ENCODE assay signal across 8 cellular contexts in the genomic region with DNA sequence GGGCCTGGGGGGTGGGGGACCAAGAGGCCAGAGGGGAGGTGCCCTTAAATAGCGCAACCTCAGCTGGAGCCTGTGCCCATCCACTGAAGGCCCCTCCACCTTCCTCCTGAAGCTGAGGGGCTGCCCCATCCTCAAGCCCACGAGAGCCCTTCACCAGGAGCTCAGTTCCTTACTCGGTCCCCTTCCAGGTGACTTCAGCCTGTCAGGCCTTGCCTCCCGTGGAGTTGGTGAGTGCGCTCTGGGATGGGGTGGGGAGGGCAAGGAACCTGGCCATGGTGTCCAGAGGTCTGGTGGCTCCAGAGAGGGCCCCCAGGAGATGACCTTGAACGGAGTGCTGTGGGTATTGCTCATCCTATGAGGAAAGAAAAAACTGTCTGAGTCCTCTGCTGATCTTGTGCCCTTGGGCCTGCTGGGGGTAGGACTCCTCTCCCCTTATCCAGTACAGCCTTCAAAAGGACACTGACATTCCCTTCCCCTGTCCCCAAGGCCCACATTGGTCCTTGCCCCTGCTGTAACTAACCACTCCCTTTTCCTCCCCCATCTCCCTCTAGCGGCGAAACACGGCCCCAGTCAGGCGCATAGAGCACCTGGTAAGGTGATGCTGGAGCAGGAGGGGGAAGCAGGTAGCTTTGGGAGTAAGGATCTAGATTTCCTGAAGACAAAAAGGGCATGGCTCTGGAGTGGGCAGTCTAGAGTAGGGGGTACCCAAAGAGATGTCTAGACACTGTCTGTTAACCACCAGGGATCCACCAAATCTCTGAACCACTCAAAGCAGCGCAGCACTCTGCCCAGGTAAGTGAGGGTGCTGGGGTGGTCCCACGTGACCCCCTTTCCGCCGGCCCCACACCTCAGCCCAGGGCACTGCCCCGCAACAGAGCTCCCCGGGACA. TPM values are rescaled to one million over a fixed set of nuclear protein-coding genes. Genes with fewer than 3 reads are reported as not detected.
DNase-seq lines count a peak whose midpoint lies in the region; ATAC-seq, FAIRE-seq and TF ChIP-seq lines count a peak whose summit lies in the region.

No MANE protein-coding gene starts in this region.

- H3K9me1 ChIP-seq in keratinocyte (ENCODE audit: control insufficient read depth, extremely low read depth, insufficient read depth, low read length), result peaks cover 3% of the 10 kb centered on the region

- H3K4me3 ChIP-seq in LNCaP clone FGC (ENCODE audit: low read depth, low read length) (peak overlapping the region; percentile 69), WI38 (ENCODE audit: low read depth, low read length) (0 out of 2 replicates have a peak overlapping the region, but pooled peaks have one; percentile 14), keratinocyte (ENCODE audit: control insufficient read depth in 2 of 3, extremely low read depth in 1 of 3, insufficient read depth in 2 of 3, low read depth in 1 of 3, low read length in 3 of 3) (peak overlapping the region; percentile 54 to 90 (median 85))

- TF ChIP-seq CTCF in LNCaP clone FGC (IDR thresholded peaks at IDR 0.05; ENCODE audit: control insufficient read depth, extremely low read depth, insufficient read depth) (peak; percentile 89), WI38 (IDR thresholded peaks at IDR 0.05; ENCODE audit: low read depth, low read length) (peak; percentile 71), keratinocyte (optimal IDR thresholded peaks at IDR 0.05 in 1 of 3, IDR thresholded peaks at IDR 0.05 in 1 of 3, conservative IDR thresholded peaks at IDR 0.05 in 1 of 3; ENCODE audit: extremely low read depth in 1 of 3, insufficient read depth in 2 of 3, low read length in 3 of 3) (peak in 2 of 3 experiments; percentile 90 to 99)

- peak overlapping the region; percentile 79 for H3K4me2 ChIP-seq in keratinocyte (ENCODE audit: control insufficient read depth, extremely low read depth, insufficient read depth, low read depth, low read length)

- dilution Hi-C loops in keratinocyte (cut with MboI; ENCODE audit: extremely low pct_ligation_motif_present, low sequenced_read_pairs), result no loop called here

- peak; percentile 63 for FAIRE-seq in keratinocyte (lab: Jason Lieb, UNC)

- H3K9ac ChIP-seq in keratinocyte (ENCODE audit: control insufficient read depth, extremely low read depth, insufficient read depth, low read length), result peak overlapping the region; percentile 84

- peak; percentile 77 for DNase-seq in DMS53 treated with DMSO at 0.1 percent for 48 hours (lab: John Stamatoyannopoulos, UW; ENCODE audit: unreplicated experiment)
- DNase-seq in LNCaP clone FGC (ENCODE audit: low read depth), result peak; percentile 71
- DNase-seq in caudate nucleus (lab: John Stamatoyannopoulos, UW), result peak in 47 of 61 donors; percentile 13 to 73 (median 47)
- no peak for DNase-seq in keratinocyte (ENCODE audit: low read depth, low spot score)
- DNase-seq in stimulated activated CD4-positive, alpha-beta T cell treated with anti-CD3 and anti-CD28 coated beads, Interleukin-12 subunit alpha, Interleukin-12 subunit beta, amount 100 ng/mL, for 48 hours (ENCODE audit: low read depth in 2 of 3, low spot score in 1 of 3), result peak; percentile 21 to 41 (median 39)
- no peak for DNase-seq in AML-193 (lab: John Stamatoyannopoulos, UW)

- no peaks in the 10 kb centered on the region for H3K79me2 ChIP-seq in keratinocyte (ENCODE audit: control insufficient read depth, insufficient read depth, low read length)

- no peaks in the 10 kb centered on the region for H4K20me1 ChIP-seq in keratinocyte (ENCODE audit: control insufficient read depth, extremely low read depth, insufficient read depth, low read length)

- no peak for ATAC-seq in GM18861 (IDR thresholded peaks at IDR 0.05; ENCODE audit: unreplicated experiment)

- H3K9me3 ChIP-seq in keratinocyte (ENCODE audit: control insufficient read depth, low read depth, low read length), result no peaks in the 10 kb centered on the region

- H3K4me1 ChIP-seq in keratinocyte (ENCODE audit: control insufficient read depth, extremely low read depth, insufficient read depth, low read length), result peaks cover 32% of the 10 kb centered on the region

- no peaks in the 10 kb centered on the region for H3K27me3 ChIP-seq in keratinocyte (ENCODE audit: control insufficient read depth, extremely low read depth, insufficient read depth, low read length)

- H3K36me3 ChIP-seq in keratinocyte (ENCODE audit: control insufficient read depth in 2 of 2, extremely low read depth in 1 of 2, insufficient read depth in 2 of 2, low read length in 2 of 2), result peaks cover 0 to 3% of the 10 kb centered on the region in 2 experiments

- peak overlapping the region; percentile 94 for H2AFZ ChIP-seq in keratinocyte (ENCODE audit: control insufficient read depth, low read length)

- peak overlapping the region; percentile 98 for H3K27ac ChIP-seq in caudate nucleus (ENCODE audit: low read depth, low read length)
- peak overlapping the region; percentile 86 for H3K27ac ChIP-seq in keratinocyte (ENCODE audit: control insufficient read depth, insufficient read depth, low read length)

RNA-seq across cellular contexts. Expression of a gene that starts 3.6 kb away (rescaled TPM):
- polyA plus RNA-seq in keratinocyte, result 0.72 to 1.1 TPM (median 0.80 TPM) in 3 replicates
- not detected for polyA plus RNA-seq in keratinocyte (2011; ENCODE audit: low read depth)
- 0.63 and 1.3 TPM in 2 replicates for polyA plus RNA-seq in keratinocyte (2011; cell fraction: cytosol; rRNA removed)
- polyA plus RNA-seq in keratinocyte (2011; cell fraction: nucleus; rRNA removed), result 7.0 and 12.7 TPM in 2 replicates
- polyA plus RNA-seq in keratinocyte (2012; ENCODE audit: low replicate concordance), result 0.89 and 2.3 TPM in 2 replicates
- polyA minus RNA-seq in keratinocyte, result 1.9 to 7.2 TPM (median 3.0 TPM) in 3 replicates
- 6.9 TPM for polyA minus RNA-seq in keratinocyte (2011; cell fraction: cytosol; rRNA and poly(A)+ RNA removed)
- polyA minus RNA-seq in keratinocyte (2011; cell fraction: nucleus; rRNA and poly(A)+ RNA removed), result 4.9 and 5.1 TPM in 2 replicates

RNA-seq across cellular contexts. Expression of a gene that starts 25.7 kb away (rescaled TPM):
- 27.5 to 34.2 TPM (median 32.4 TPM) in 3 replicates for polyA plus RNA-seq in keratinocyte
- 15.8 TPM for polyA plus RNA-seq in keratinocyte (2011; ENCODE audit: low read depth)
- 29.2 and 39.1 TPM in 2 replicates for polyA plus RNA-seq in keratinocyte (2011; cell fraction: cytosol; rRNA removed)
- polyA plus RNA-seq in keratinocyte (2011; cell fraction: nucleus; rRNA removed), result 43.5 and 47.9 TPM in 2 replicates
- polyA plus RNA-seq in keratinocyte (2012; ENCODE audit: low replicate concordance), result 24.7 and 33.8 TPM in 2 replicates
- 44.3 to 56.4 TPM (median 51.6 TPM) in 3 replicates for polyA minus RNA-seq in keratinocyte
- 38.4 TPM for polyA minus RNA-seq in keratinocyte (2011; cell fraction: cytosol; rRNA and poly(A)+ RNA removed)
- 17.9 and 23.7 TPM in 2 replicates for polyA minus RNA-seq in keratinocyte (2011; cell fraction: nucleus; rRNA and poly(A)+ RNA removed)

RNA-seq across cellular contexts. Expression of a gene that starts 44.0 kb away (rescaled TPM):
- polyA plus RNA-seq in keratinocyte, result 30.1 to 44.9 TPM (median 44.7 TPM) in 3 replicates
- polyA plus RNA-seq in keratinocyte (2011; ENCODE audit: low read depth), result 1.5 TPM
- polyA plus RNA-seq in keratinocyte (2011; cell fraction: cytosol; rRNA removed), result 23.3 and 50.1 TPM in 2 replicates
- 20.4 and 27.0 TPM in 2 replicates for polyA plus RNA-seq in keratinocyte (2011; cell fraction: nucleus; rRNA removed)
- 3.5 and 57.4 TPM in 2 replicates for polyA plus RNA-seq in keratinocyte (2012; ENCODE audit: low replicate concordance)
- polyA minus RNA-seq in keratinocyte, result 20.2 to 50.6 TPM (median 35.2 TPM) in 3 replicates
- polyA minus RNA-seq in keratinocyte (2011; cell fraction: cytosol; rRNA and poly(A)+ RNA removed), result 48.5 TPM
- 7.1 and 7.3 TPM in 2 replicates for polyA minus RNA-seq in keratinocyte (2011; cell fraction: nucleus; rRNA and poly(A)+ RNA removed)

RNA-seq across cellular contexts. Expression of a gene that starts 47.2 kb away (rescaled TPM):
- 323 to 422 TPM (median 378 TPM) in 3 replicates for polyA plus RNA-seq in keratinocyte
- polyA plus RNA-seq in keratinocyte (2011; ENCODE audit: low read depth), result 491 TPM
- polyA plus RNA-seq in keratinocyte (2011; cell fraction: cytosol; rRNA removed), result 436 and 450 TPM in 2 replicates
- polyA plus RNA-seq in keratinocyte (2011; cell fraction: nucleus; rRNA removed), result 235 and 262 TPM in 2 replicates
- polyA plus RNA-seq in keratinocyte (2012; ENCODE audit: low replicate concordance), result 323 and 351 TPM in 2 replicates
- polyA minus RNA-seq in keratinocyte, result 427 to 700 TPM (median 612 TPM) in 3 replicates
- 447 TPM for polyA minus RNA-seq in keratinocyte (2011; cell fraction: cytosol; rRNA and poly(A)+ RNA removed)
- polyA minus RNA-seq in keratinocyte (2011; cell fraction: nucleus; rRNA and poly(A)+ RNA removed), result 142 and 249 TPM in 2 replicates

RNA-seq across cellular contexts. Expression of a gene that starts 49.8 kb away (rescaled TPM):
- 0.08 TPM in 1 of 3 replicates, not detected in the others for polyA plus RNA-seq in keratinocyte
- polyA plus RNA-seq in keratinocyte (2011; ENCODE audit: low read depth), result not detected
- polyA plus RNA-seq in keratinocyte (2011; cell fraction: cytosol; rRNA removed), result 0.05 TPM in 1 of 2 replicates, not detected in the other
- polyA plus RNA-seq in keratinocyte (2011; cell fraction: nucleus; rRNA removed), result 0.07 TPM in 1 of 2 replicates, not detected in the other
- 0.10 TPM in 1 of 2 replicates, not detected in the other for polyA plus RNA-seq in keratinocyte (2012; ENCODE audit: low replicate concordance)
- polyA minus RNA-seq in keratinocyte, result 0.16 TPM in 1 of 3 replicates, not detected in the others
- polyA minus RNA-seq in keratinocyte (2011; cell fraction: cytosol; rRNA and poly(A)+ RNA removed), result not detected
- not detected in 2 replicates for polyA minus RNA-seq in keratinocyte (2011; cell fraction: nucleus; rRNA and poly(A)+ RNA removed)

Comparison
In these comparisons a context has a peak if more than half of its experiments do, and no peak if none do; other contexts are left out.
1. DNase-seq: peak in DMS53 treated with DMSO at 0.1 percent for 48 hours (single experiment), LNCaP clone FGC (single experiment), caudate nucleus (47 of 61) and stimulated activated CD4-positive, alpha-beta T cell treated with anti-CD3 and anti-CD28 coated beads, Interleukin-12 subunit alpha, Interleukin-12 subunit beta, amount 100 ng/mL, for 48 hours (3 of 3); none in keratinocyte (single experiment) and AML-193 (0 of 2).
2. H3K4me3 ChIP-seq: peak in every context shown above with its lines; median percentile 85 in keratinocyte; 69 in LNCaP clone FGC; 14 in WI38.
3. Peak in every context shown above with its lines, with median percentiles within 50 percentile points of each other: CTCF ChIP-seq.